1 cellular context compared by ENCODE assay signal in genomic region chr9:16316911-16317817, GRCh38.
TF ChIP-seq lines count a peak whose summit lies in the region.

No MANE protein-coding gene starts in this region.

TF ChIP-seq in liver, 16 proteins besides CTCF, POLR2A, EP300 and RAD21 (continued from another document):
- TF ChIP-seq REST (IDR thresholded peaks at IDR 0.05) (no peak), TAF1 (conservative IDR thresholded peaks at IDR 0.05) (no peak), RXRA (IDR thresholded peaks at IDR 0.05) (peak in 1 of 2 donors; percentile 75), EGR1 (IDR thresholded peaks at IDR 0.05; ENCODE audit: low read depth in 2 of 2) (peak in 1 of 2 donors; percentile 24), JUND (IDR thresholded peaks at IDR 0.05) (peak in 1 of 2 donors; percentile 72), FOXA2 (IDR thresholded peaks at IDR 0.05) (peak; percentile 24), YY1 (IDR thresholded peaks at IDR 0.05) (peak; percentile 54)
